1 cellular context compared by ENCODE assay signal in genomic region chr9:14383815-14384214, GRCh38.
TF ChIP-seq lines count a peak whose summit lies in the region.

No MANE protein-coding gene starts in this region.

TF ChIP-seq in GM23338, 12 proteins besides CTCF, POLR2A, EP300 and RAD21 (continued from another document):
- no peak for TF ChIP-seq ETS1 (IDR thresholded peaks at IDR 0.05)
- TF ChIP-seq CREB1 (CRISPR knock-in tag; IDR thresholded peaks at IDR 0.05; ENCODE audit: low read depth), result no peak
- no peak for TF ChIP-seq EZH2phosphoT487 (IDR thresholded peaks at IDR 0.05; ENCODE audit: unreplicated experiment)
- no peak for TF ChIP-seq ZNF331 (CRISPR knock-in tag; IDR thresholded peaks at IDR 0.05; ENCODE audit: low read depth)
- TF ChIP-seq ZNF114 (CRISPR knock-in tag; IDR thresholded peaks at IDR 0.05), result no peak
TF ChIP-seq in GM23338: peak in this region for 0.
